ENCODE assay signal across 9 cellular contexts in the genomic region with DNA sequence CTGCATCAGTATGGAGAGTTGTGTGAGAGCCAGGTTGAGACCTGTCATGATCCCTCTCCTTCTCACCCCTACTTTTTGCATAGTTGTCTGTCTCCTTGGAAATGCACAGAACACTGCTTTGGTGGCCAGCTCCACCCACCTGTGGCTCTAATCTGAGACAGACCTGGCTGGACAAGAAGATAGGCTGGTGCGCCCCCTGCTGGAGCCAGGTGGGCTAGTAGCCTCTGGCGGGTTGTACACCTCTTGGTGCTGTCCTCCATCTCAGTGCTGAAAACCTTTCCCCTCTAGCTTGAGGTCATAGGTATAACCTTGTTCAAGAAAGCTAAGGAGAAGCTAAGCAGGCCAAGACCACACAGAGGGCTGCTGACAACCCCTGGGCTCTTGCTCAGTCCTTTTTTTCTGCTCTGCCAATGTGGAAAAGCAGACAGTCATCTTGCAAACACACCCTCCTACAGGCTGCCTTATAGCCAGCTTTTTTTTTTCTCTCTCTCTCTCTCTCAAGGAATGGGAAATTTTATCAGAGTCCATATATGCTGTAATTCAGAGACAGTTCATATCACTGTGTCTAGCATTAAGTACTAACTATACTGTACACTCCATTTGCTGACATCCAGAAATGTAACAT. TPM values are rescaled to one million over a fixed set of nuclear protein-coding genes. Genes with fewer than 3 reads are reported as not detected.
DNase-seq lines count a peak whose midpoint lies in the region; ATAC-seq lines count a peak whose summit lies in the region.
"Had no signal": no experiment of that assay in that cellular context is flagged by ENCODE, and none has a peak within 500 bp of the region (broad histone marks: within the 10 kb centered on the region; RNA-seq: fewer than 3 reads in every experiment).

No MANE protein-coding gene starts in this region.

- no peaks in the 10 kb centered on the region for H3K9me3 Mint-ChIP-seq in activated naive CD8-positive, alpha-beta T cell treated with anti-CD3 and anti-CD28 coated beads, Interleukin-2, amount 10 ng/mL, durations not matched to agents 7 days and 5 days

- no peak overlapping the region for H3K4me3 Mint-ChIP-seq in activated naive CD8-positive, alpha-beta T cell treated with anti-CD3 and anti-CD28 coated beads, Interleukin-2, amount 10 ng/mL, durations not matched to agents 7 days and 5 days
- H3K4me3 Mint-ChIP-seq: IgD-negative memory B cell had no signal

- H3K4me1 Mint-ChIP-seq in activated naive CD8-positive, alpha-beta T cell treated with anti-CD3 and anti-CD28 coated beads, Interleukin-2, amount 10 ng/mL, durations not matched to agents 7 days and 5 days, result no peaks in the 10 kb centered on the region
- H3K4me1 Mint-ChIP-seq: IgD-negative memory B cell had no signal

- H3K36me3 Mint-ChIP-seq in activated naive CD8-positive, alpha-beta T cell treated with anti-CD3 and anti-CD28 coated beads, Interleukin-2, amount 10 ng/mL, durations not matched to agents 7 days and 5 days, result no peaks in the 10 kb centered on the region

- POLR2A ChIA-PET in activated naive CD8-positive, alpha-beta T cell treated with anti-CD3 and anti-CD28 coated beads, Interleukin-2, amount 10 ng/mL, durations not matched to agents 7 days and 5 days (lab: Charles Lee), result no interaction called here

- peak; percentile 62 for DNase-seq in Ammon's horn (ENCODE audit: low spot score)
- DNase-seq in NCI-H345 (lab: John Stamatoyannopoulos, UW), result peak; percentile 93
- DNase-seq in activated naive CD8-positive, alpha-beta T cell treated with anti-CD3 and anti-CD28 coated beads, Interleukin-2, amount 10 ng/mL, durations not matched to agents 7 days and 5 days, result peak; percentile 64
- DNase-seq in iris pigment epithelial cell (ENCODE audit: low read depth), result peak; percentile 17
- peak; percentile 30 to 36 for DNase-seq in stimulated activated CD8-positive, alpha-beta memory T cell treated with anti-CD3 and anti-CD28 coated beads, Interleukin-15, amount 100 ng/mL, for 48 hours (ENCODE audit: low read depth in 2 of 2)
- DNase-seq in NCI-H226, result no peak

- peaks cover 2% of the 10 kb centered on the region for H3K27me3 Mint-ChIP-seq in activated naive CD8-positive, alpha-beta T cell treated with anti-CD3 and anti-CD28 coated beads, Interleukin-2, amount 10 ng/mL, durations not matched to agents 7 days and 5 days

- no peak overlapping the region for H3K27ac Mint-ChIP-seq in activated naive CD8-positive, alpha-beta T cell treated with anti-CD3 and anti-CD28 coated beads, Interleukin-2, amount 10 ng/mL, durations not matched to agents 7 days and 5 days
- H3K27ac Mint-ChIP-seq: IgD-negative memory B cell had no signal

- peak; percentile 86 for ATAC-seq in GM18502 (IDR thresholded peaks at IDR 0.05; ENCODE audit: poor library complexity, unreplicated experiment)
- ATAC-seq in HG03135 (IDR thresholded peaks at IDR 0.05; ENCODE audit: unreplicated experiment), result peak; percentile 82
- ATAC-seq in activated naive CD8-positive, alpha-beta T cell treated with anti-CD3 and anti-CD28 coated beads, Interleukin-2, amount 10 ng/mL, durations not matched to agents 7 days and 5 days (ENCODE audit: low read depth), result peak; percentile 58

RNA-seq across cellular contexts. Expression of a gene that starts 58.8 kb away (rescaled TPM):
- total RNA-seq in activated naive CD8-positive, alpha-beta T cell treated with anti-CD3 and anti-CD28 coated beads, Interleukin-2, amount 10 ng/mL, durations not matched to agents 7 days and 5 days, result 1 to 10 TPM in 1 of 2 experiments, under 1 TPM in 1; 0.83 to 1.9 TPM
